In genomic region chr7:134343136-134343535, GRCh38 we compare ENCODE assay signal across 24 cellular contexts. TPM values are rescaled to one million over a fixed set of nuclear protein-coding genes. Genes with fewer than 3 reads are reported as not detected.
A peak's percentile ranks its signal among the peaks of the same experiment; 100 is the strongest.
DNase-seq lines count a peak whose midpoint lies in the region; ATAC-seq and TF ChIP-seq lines count a peak whose summit lies in the region.
"Had no signal": no experiment of that assay in that cellular context is flagged by ENCODE, and none has a peak within 500 bp of the region (broad histone marks: within the 10 kb centered on the region; RNA-seq: fewer than 3 reads in every experiment).

No MANE protein-coding gene starts in this region.

- peaks cover 24% of the 10 kb centered on the region; the same call in 1 of the 2 replicates for H3K27me3 ChIP-seq in SK-N-SH (ENCODE audit: insufficient read depth)
- H3K27me3 ChIP-seq: BLaER1 treated with 17β-estradiol and CSF1 and Interleukin-3, amounts not matched to agents 10 nM and 100 nM had no signal

- H3K36me3 Mint-ChIP-seq in WTC11, result no peaks in the 10 kb centered on the region
- H3K36me3 Mint-ChIP-seq: CD4-positive, alpha-beta memory T cell; CD4-positive, CD25-positive, alpha-beta regulatory T cell had no signal

- ATAC-seq in left colon (no peak), WTC11 (no peak)
- ATAC-seq: A549 had no signal

- peaks cover 6% of the 10 kb centered on the region for H3K4me1 Mint-ChIP-seq in WTC11
- H3K4me1 Mint-ChIP-seq: B cell; CD4-positive, CD25-positive, alpha-beta regulatory T cell; CD8-positive, alpha-beta memory T cell had no signal

- H2AFZ ChIP-seq in SK-N-SH (ENCODE audit: low read depth), result no peak overlapping the region

- H3K27me3 Mint-ChIP-seq in WTC11 (ENCODE audit: low read depth), result no peaks in the 10 kb centered on the region; the same call in 1 of the 2 replicates

- H3K4me2 ChIP-seq in SK-N-SH, result no peak overlapping the region
- H3K4me2 ChIP-seq: A549; BLaER1 treated with 17β-estradiol and CSF1 and Interleukin-3, amounts not matched to agents 10 nM and 100 nM had no signal

- no peak overlapping the region for H3K9ac ChIP-seq in SK-N-SH
- H3K9ac ChIP-seq: BLaER1 treated with 17β-estradiol and CSF1 and Interleukin-3, amounts not matched to agents 10 nM and 100 nM had no signal

- CTCF ChIA-PET in SK-N-SH (lab: Yijun Ruan, JAX), result interaction anchor here (1.3 to 9.5 kb wide), 3 partner anchors 9 to 15 kb away, joined by 3 to 57 read pairs (median 6); no protein-coding TSS in a partner anchor
- CTCF ChIA-PET in WTC11 (lab: Charles Lee), result interaction anchor here (3.0 kb wide), 1 partner anchor 14 kb away, joined by 14 read pairs; no protein-coding TSS in a partner anchor

- DNase-seq in DMS 273 (lab: John Stamatoyannopoulos, UW; ENCODE audit: unreplicated experiment) (peak; percentile 49), G401 (ENCODE audit: low spot score) (peak; percentile 71), SK-N-SH (no peak), cerebellar cortex (ENCODE audit: low spot score) (peak; percentile 64), left colon (no peak), WTC11 (ENCODE audit: low spot score) (no peak), CD1c-positive myeloid dendritic cell (ENCODE audit: extremely low spot score) (no peak)
- no peak for DNase-seq in effector CD4-positive, alpha-beta T cell
- DNase-seq: AML-193; CD4-positive, alpha-beta memory T cell; CD4-positive, CD25-positive, alpha-beta regulatory T cell; CD8-positive, alpha-beta memory T cell; COR-L47; DMS153; DMS53; DMS79; DND-41; EL; GF-D8 had no signal

- TF ChIP-seq RAD21 in SK-N-SH (IDR thresholded peaks at IDR 0.05; ENCODE audit: low read length), result no peak

- intact Hi-C loops in left colon (cut with DNase I, micrococcal nuclease), result no loop called here

- H3K9me3 ChIP-seq in SK-N-SH, result no peaks in the 10 kb centered on the region
- H3K9me3 ChIP-seq: A549; BLaER1 treated with 17β-estradiol and CSF1 and Interleukin-3, amounts not matched to agents 10 nM and 100 nM had no signal

- TF ChIP-seq EP300 in SK-N-SH (IDR thresholded peaks at IDR 0.05; ENCODE audit: borderline replicate concordance in 1 of 2, low read depth in 1 of 2, low read length in 1 of 2), result no peak

- H3F3A ChIP-seq in SK-N-SH (replicated peaks; ENCODE audit: insufficient read depth), result no peaks in the 10 kb centered on the region

- POLR2A ChIA-PET in SK-N-SH (lab: Yijun Ruan, JAX) (no interaction called here), WTC11 (lab: Charles Lee) (no interaction called here)

- H3K9me3 Mint-ChIP-seq in WTC11, result peaks cover 4% of the 10 kb centered on the region; the same call in 1 of the 2 replicates

- H3K4me3 Mint-ChIP-seq in WTC11, result no peak overlapping the region
- H3K4me3 Mint-ChIP-seq: B cell; CD4-positive, alpha-beta memory T cell; CD8-positive, alpha-beta memory T cell had no signal

- peaks cover 0 to 8% of the 10 kb centered on the region in 2 experiments; a peak in 2 of 4 replicates for H3K4me1 ChIP-seq in SK-N-SH (ENCODE audit: control insufficient read depth in 1 of 2, insufficient read depth in 2 of 2, low read depth in 1 of 2, low read length in 1 of 2)
- H3K4me1 ChIP-seq: A549; BLaER1 treated with 17β-estradiol and CSF1 and Interleukin-3, amounts not matched to agents 10 nM and 100 nM had no signal

- H3K79me2 ChIP-seq in SK-N-SH (ENCODE audit: insufficient read depth), result no peaks in the 10 kb centered on the region

- H3K27ac Mint-ChIP-seq in WTC11, result no peak overlapping the region
- H3K27ac Mint-ChIP-seq: B cell; CD4-positive, alpha-beta memory T cell; CD4-positive, CD25-positive, alpha-beta regulatory T cell; CD8-positive, alpha-beta memory T cell had no signal

- in situ Hi-C loops in G401 (cut with HindIII; ENCODE audit: low sequenced_read_pairs), result no loop called here

- H3K9me2 ChIP-seq in SK-N-SH, result no peaks in the 10 kb centered on the region

- H3K4me3 ChIP-seq in SK-N-SH (ENCODE audit: low read depth in 2 of 2, low read length in 1 of 2), result no peak overlapping the region
- H3K4me3 ChIP-seq: A549; BLaER1 treated with 17β-estradiol and CSF1 and Interleukin-3, amounts not matched to agents 10 nM and 100 nM had no signal

- no peaks in the 10 kb centered on the region for H4K20me1 ChIP-seq in SK-N-SH (ENCODE audit: insufficient read depth)
- H4K20me1 ChIP-seq: BLaER1 treated with 17β-estradiol and CSF1 and Interleukin-3, amounts not matched to agents 10 nM and 100 nM had no signal

- no peaks in the 10 kb centered on the region for H3K36me3 ChIP-seq in SK-N-SH (replicated peaks in 1 of 2; ENCODE audit: control insufficient read depth in 1 of 2, insufficient read depth in 2 of 2, low read length in 1 of 2)
- H3K36me3 ChIP-seq: BLaER1 treated with 17β-estradiol and CSF1 and Interleukin-3, amounts not matched to agents 10 nM and 100 nM had no signal

- no peak for TF ChIP-seq CTCF in SK-N-SH (IDR thresholded peaks at IDR 0.05)
- TF ChIP-seq CTCF in WTC11 (IDR thresholded peaks at IDR 0.05), result no peak

- peak overlapping the region in 1 of 2 experiments; percentile 34; a peak in 1 of 4 replicates for H3K27ac ChIP-seq in SK-N-SH (ENCODE audit: low read depth in 2 of 2, low read length in 1 of 2)
- H3K27ac ChIP-seq: 22Rv1; A549; BLaER1 treated with 17β-estradiol and CSF1 and Interleukin-3, amounts not matched to agents 10 nM and 100 nM; C4-2B had no signal

TF ChIP-seq in SK-N-SH, 30 proteins besides CTCF, POLR2A, EP300 and RAD21:
- peak; percentile 36; the same call in 1 of the 2 replicates for TF ChIP-seq MXI1 (IDR thresholded peaks at IDR 0.05; ENCODE audit: low read depth, low read length)
- no peak for TF ChIP-seq TEAD4 (IDR thresholded peaks at IDR 0.05; ENCODE audit: borderline replicate concordance, insufficient read depth)

TF ChIP-seq in WTC11, 78 proteins besides CTCF, POLR2A, EP300 and RAD21:
- TF ChIP-seq NR3C1 (CRISPR knock-in tag; conservative IDR thresholded peaks at IDR 0.05; ENCODE audit: low read depth), result no peak
- TF ChIP-seq NFATC4 (CRISPR knock-in tag; IDR thresholded peaks at IDR 0.05), result no peak
- TF ChIP-seq SMAD3 (CRISPR knock-in tag; IDR thresholded peaks at IDR 0.05; ENCODE audit: borderline replicate concordance), result no peak
- TF ChIP-seq ZMAT4 (CRISPR knock-in tag; IDR thresholded peaks at IDR 0.05), result no peak

RNA-seq across cellular contexts. Expression of gene SLC35B4, which starts 26.4 kb away (rescaled TPM):
- total RNA-seq in G401 (2014; rRNA removed; shearing (Covaris generic)), result 13.9 and 19.8 TPM in 2 replicates
- 19.3 and 24.9 TPM in 2 replicates for polyA plus RNA-seq in SK-N-SH (2012; rRNA removed)
- polyA plus RNA-seq in SK-N-SH (2012; cell fraction: cytosol; rRNA removed), result 17.4 and 21.4 TPM in 2 replicates
- polyA plus RNA-seq in SK-N-SH (2012; cell fraction: nucleus; rRNA removed), result 39.8 and 45.2 TPM in 2 replicates
- 1 to 10 TPM; 6.5 to 8.8 TPM for total RNA-seq in left colon
- total RNA-seq in WTC11 (2021), result 31.5 to 35.5 TPM (median 32.6 TPM) in 3 replicates

Comparison
In these comparisons a context has a peak if more than half of its experiments do, and no peak if none do; other contexts are left out.
1. DNase-seq: peak in DMS 273 (single experiment), G401 (single experiment) and cerebellar cortex (single experiment); none in SK-N-SH (single experiment), left colon (0 of 2), effector CD4-positive, alpha-beta T cell (single experiment), WTC11 (single experiment) and CD1c-positive myeloid dendritic cell (single experiment).